Comparison of ENCODE assay signal across 1 cellular context in genomic region chr14:33774866-33775519, GRCh38.
TF ChIP-seq lines count a peak whose summit lies in the region.

No MANE protein-coding gene starts in this region.

TF ChIP-seq in endothelial cell of umbilical vein, 7 proteins besides CTCF, POLR2A, EP300 and RAD21:
- TF ChIP-seq EZH2 (IDR thresholded peaks at IDR 0.05; ENCODE audit: borderline replicate concordance, low read depth, low read length, severe bottlenecking) (no peak), JUN (IDR thresholded peaks at IDR 0.05; ENCODE audit: borderline replicate concordance, insufficient read depth, insufficient read length, low read depth) (peak; percentile 28), GATA2 (IDR thresholded peaks at IDR 0.05; ENCODE audit: insufficient read depth, insufficient read length, low read depth, low read length) (no peak), FOS (IDR thresholded peaks at IDR 0.05; ENCODE audit: borderline replicate concordance, insufficient read depth, low read length) (peak; percentile 53)
